In the genomic region with DNA sequence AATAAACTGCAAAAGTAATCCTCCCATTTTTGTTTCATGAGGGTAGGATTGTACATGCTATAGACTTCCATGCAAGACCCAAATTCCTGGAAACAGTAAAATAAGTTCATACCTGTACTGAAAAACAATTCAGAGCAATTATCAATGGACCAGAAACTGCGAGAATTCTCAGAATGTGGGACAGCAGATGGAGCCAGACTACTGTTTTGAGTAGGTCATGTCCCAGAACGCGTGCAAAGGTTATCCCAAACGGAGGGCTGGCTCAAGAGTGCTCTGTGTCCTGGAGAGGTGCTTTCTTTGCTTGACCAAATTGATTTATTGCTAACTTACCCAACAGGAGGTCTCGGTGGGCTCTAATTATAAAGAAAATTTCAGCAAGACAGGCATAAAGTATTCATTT, we compare ENCODE assay signal across 10 cellular contexts. TPM values are rescaled to one million over a fixed set of nuclear protein-coding genes. Genes with fewer than 3 reads are reported as not detected.
DNase-seq lines count a peak whose midpoint lies in the region; FAIRE-seq and TF ChIP-seq lines count a peak whose summit lies in the region.
"Had no signal": no experiment of that assay in that cellular context is flagged by ENCODE, and none has a peak within 500 bp of the region (broad histone marks: within the 10 kb centered on the region; RNA-seq: fewer than 3 reads in every experiment).

No MANE protein-coding gene starts in this region.

- intact Hi-C loops in endothelial cell of umbilical vein (cut with micrococcal nuclease) = no loop called here
- intact Hi-C loops in lower leg skin (cut with DNase I; ENCODE audit: low total_unique reads) = no loop called here

- no peak overlapping the region for H3K4me3 Mint-ChIP-seq in endothelial cell (ENCODE audit: unreplicated experiment)

- no peak overlapping the region for H3K9ac ChIP-seq in MM.1S (ENCODE audit: low read length)
- H3K9ac ChIP-seq in endothelial cell of umbilical vein (replicated peaks; ENCODE audit: extremely low read depth, insufficient read depth, low read length) = no peak overlapping the region

- no peak overlapping the region for H3K27ac ChIP-seq in MM.1S (ENCODE audit: low read length)
- no peak overlapping the region for H3K27ac ChIP-seq in endothelial cell of umbilical vein (ENCODE audit: insufficient read depth, low read depth, low read length)

- H3K27me3 ChIP-seq in MM.1S (replicated peaks; ENCODE audit: insufficient read depth, low read length) (no peaks in the 10 kb centered on the region), endothelial cell of umbilical vein (ENCODE audit: control insufficient read depth in 2 of 2, insufficient read depth in 2 of 2, low read length in 2 of 2) (no peaks in the 10 kb centered on the region)

- H3K27me3 Mint-ChIP-seq in endothelial cell (ENCODE audit: unreplicated experiment) = peaks cover 1% of the 10 kb centered on the region

- peaks cover 15% of the 10 kb centered on the region for H3K79me2 ChIP-seq in MM.1S (ENCODE audit: low read length)
- H3K79me2 ChIP-seq in endothelial cell of umbilical vein (ENCODE audit: control insufficient read depth, insufficient read depth, low read length) = no peaks in the 10 kb centered on the region

- no TSS peak for BruUV-seq in endothelial cell of umbilical vein (replicated peaks; lab: Mats Ljungman, UMichigan)

- H3K4me1 ChIP-seq in MM.1S (ENCODE audit: low read length) = no peaks in the 10 kb centered on the region
- peaks cover 5% of the 10 kb centered on the region for H3K4me1 ChIP-seq in endothelial cell of umbilical vein (ENCODE audit: control insufficient read depth, extremely low read depth, insufficient read depth, low read length)

- no peaks in the 10 kb centered on the region for H3F3A ChIP-seq in MM.1S (ENCODE audit: insufficient read depth, low read length)

- H3K27ac Mint-ChIP-seq in endothelial cell (ENCODE audit: unreplicated experiment) = no peak overlapping the region

- H3K4me2 ChIP-seq in MM.1S (ENCODE audit: low read depth, low read length) (no peak overlapping the region), endothelial cell of umbilical vein (ENCODE audit: insufficient read depth, low read length) (no peak overlapping the region)

- CTCF ChIA-PET in endothelial cell of umbilical vein (lab: Charles Lee) = no interaction called here

- H3K9me3 Mint-ChIP-seq in endothelial cell (ENCODE audit: unreplicated experiment) = no peaks in the 10 kb centered on the region

- TF ChIP-seq CTCF in MM.1S (IDR thresholded peaks at IDR 0.05; ENCODE audit: low read length) = peak; percentile 31
- no peak for TF ChIP-seq CTCF in endothelial cell of umbilical vein (IDR thresholded peaks at IDR 0.05; ENCODE audit: extremely low read depth in 1 of 2, insufficient read depth in 1 of 2, low read depth in 1 of 2, low read length in 2 of 2)
- TF ChIP-seq CTCF in lower leg skin (IDR thresholded peaks at IDR 0.05) = no peak
- TF ChIP-seq CTCF in endothelial cell (IDR thresholded peaks at IDR 0.05; ENCODE audit: unreplicated experiment) = no peak

- H3K36me3 ChIP-seq in MM.1S (replicated peaks; ENCODE audit: insufficient read depth, low read length) (no peaks in the 10 kb centered on the region), endothelial cell of umbilical vein (ENCODE audit: control insufficient read depth in 2 of 2, extremely low read depth in 1 of 2, insufficient read depth in 2 of 2, low read length in 2 of 2) (no peaks in the 10 kb centered on the region)

- H3K9me1 ChIP-seq in endothelial cell of umbilical vein (replicated peaks; ENCODE audit: control insufficient read depth, extremely low read depth, insufficient read depth, low read length) = no peaks in the 10 kb centered on the region

- peaks cover 7% of the 10 kb centered on the region for H3K4me1 Mint-ChIP-seq in endothelial cell (ENCODE audit: unreplicated experiment)

- H2AFZ ChIP-seq in MM.1S (ENCODE audit: low read length) (no peak overlapping the region), endothelial cell of umbilical vein (ENCODE audit: low read depth, low read length) (no peak overlapping the region)

- H3K9me2 ChIP-seq in MM.1S (replicated peaks; ENCODE audit: insufficient read depth, low read length) = no peaks in the 10 kb centered on the region

- H4K20me1 ChIP-seq in MM.1S (ENCODE audit: insufficient read depth, low read length) (no peaks in the 10 kb centered on the region), endothelial cell of umbilical vein (replicated peaks; ENCODE audit: control insufficient read depth, extremely low read depth, insufficient read depth, low read length) (no peaks in the 10 kb centered on the region)

- dilution Hi-C loops in endothelial cell of umbilical vein (cut with MboI; ENCODE audit: extremely low pct_ligation_motif_present, low sequenced_read_pairs) = no loop called here

- TF ChIP-seq POLR2A in endothelial cell of umbilical vein (IDR thresholded peaks at IDR 0.05; ENCODE audit: low read depth, low read length) (no peak), lower leg skin (IDR thresholded peaks at IDR 0.05) (no peak)

- POLR2A ChIA-PET in endothelial cell of umbilical vein (lab: Charles Lee) = no interaction called here

- DNase-seq in EH (ENCODE audit: low read depth) (peak; percentile 18), MM.1S (peak; percentile 16), endothelial cell of umbilical vein (ENCODE audit: low read depth, low spot score) (peak; percentile 4), pons (ENCODE audit: low spot score) (peak; percentile 26), retina (no peak), lower leg skin (ENCODE audit: low spot score in 2 of 2) (no peak), endothelial cell (ENCODE audit: low spot score) (no peak)
- DNase-seq: activated CD8-positive, alpha-beta memory T cell treated with anti-CD3 and anti-CD28 coated beads, Interleukin-2, amount 50 U/mL, for 4 hours; NCI-H1105 treated with DMSO at 0.1 percent for 48 hours had no signal

- H3K36me3 Mint-ChIP-seq in endothelial cell (ENCODE audit: low read depth, unreplicated experiment) = no peaks in the 10 kb centered on the region

- 30 to 33% methylated on average over 5 of the region's 5 CpGs for whole genome bisulfite sequencing in lower leg skin, 2 donors

- H3K4me3 ChIP-seq in MM.1S (ENCODE audit: low read length) (no peak overlapping the region), endothelial cell of umbilical vein (replicated peaks in 1 of 3; ENCODE audit: insufficient read depth in 1 of 3, low read depth in 1 of 3, low read length in 3 of 3) (no peak overlapping the region), lower leg skin (ENCODE audit: low read depth, poor library complexity, severe bottlenecking) (no peak overlapping the region)

- H3K9me3 ChIP-seq in MM.1S (replicated peaks; ENCODE audit: insufficient read depth, low read length) (no peaks in the 10 kb centered on the region), endothelial cell of umbilical vein (replicated peaks; ENCODE audit: control insufficient read depth, insufficient read depth, low read length) (no peaks in the 10 kb centered on the region)

- FAIRE-seq in endothelial cell of umbilical vein (lab: Jason Lieb, UNC) = no peak
- FAIRE-seq: colon had no signal

TF ChIP-seq in endothelial cell of umbilical vein, 7 proteins besides CTCF, POLR2A, EP300 and RAD21:
- TF ChIP-seq JUN (IDR thresholded peaks at IDR 0.05; ENCODE audit: borderline replicate concordance, insufficient read depth, insufficient read length, low read depth) = no peak
- no peak for TF ChIP-seq MYC (IDR thresholded peaks at IDR 0.05; ENCODE audit: low read depth, low read length)
- no peak for TF ChIP-seq EZH2 (IDR thresholded peaks at IDR 0.05; ENCODE audit: borderline replicate concordance, low read depth, low read length, severe bottlenecking)
- no peak for TF ChIP-seq POLR2AphosphoS5 (IDR thresholded peaks at IDR 0.05; ENCODE audit: insufficient read depth, low read depth, low read length)
- no peak for TF ChIP-seq FOS (IDR thresholded peaks at IDR 0.05; ENCODE audit: borderline replicate concordance, insufficient read depth, low read length)
- no peak for TF ChIP-seq GATA2 (IDR thresholded peaks at IDR 0.05; ENCODE audit: insufficient read depth, insufficient read length, low read depth, low read length)
- no peak for TF ChIP-seq MAX (IDR thresholded peaks at IDR 0.05; ENCODE audit: insufficient read depth, insufficient read length)

RNA-seq across cellular contexts. Expression of gene MAGEH1, which starts 1.7 kb away (rescaled TPM):
- total RNA-seq in endothelial cell of umbilical vein (15.1 and 15.8 TPM in 2 replicates), lower leg skin (10 to 100 TPM; 10.3 to 15.7 (median 11.7) TPM), endothelial cell (ENCODE audit: unreplicated experiment) (20.1 TPM)
- 31.8 and 32.2 TPM in 2 replicates for polyA plus RNA-seq in endothelial cell of umbilical vein
- polyA plus RNA-seq in endothelial cell of umbilical vein (2011; cell fraction: cytosol; rRNA removed) = 23.8 and 28.4 TPM in 2 replicates
- 11.1 and 14.5 TPM in 2 replicates for polyA plus RNA-seq in endothelial cell of umbilical vein (2011; cell fraction: nucleus; rRNA removed)
- 15.9 and 19.7 TPM in 2 replicates for polyA plus RNA-seq in endothelial cell of umbilical vein (2012)
- 13.9 and 17.7 TPM in 2 replicates for polyA minus RNA-seq in endothelial cell of umbilical vein
- not detected for polyA minus RNA-seq in endothelial cell of umbilical vein (2011; cell fraction: cytosol; rRNA and poly(A)+ RNA removed)
- 2.4 and 3.4 TPM in 2 replicates for polyA minus RNA-seq in endothelial cell of umbilical vein (2011; cell fraction: nucleus; rRNA and poly(A)+ RNA removed)

RNA-seq across cellular contexts. Expression of gene USP51, which starts 39.4 kb away (rescaled TPM):
- 0.77 and 0.97 TPM in 2 replicates for total RNA-seq in endothelial cell of umbilical vein
- polyA plus RNA-seq in endothelial cell of umbilical vein = 0.86 and 0.94 TPM in 2 replicates
- 0.48 TPM in 2 replicates for polyA plus RNA-seq in endothelial cell of umbilical vein (2011; cell fraction: cytosol; rRNA removed)
- 0.54 and 0.63 TPM in 2 replicates for polyA plus RNA-seq in endothelial cell of umbilical vein (2011; cell fraction: nucleus; rRNA removed)
- 0.33 and 0.41 TPM in 2 replicates for polyA plus RNA-seq in endothelial cell of umbilical vein (2012)
- polyA minus RNA-seq in endothelial cell of umbilical vein = 5.2 and 6.6 TPM in 2 replicates
- not detected for polyA minus RNA-seq in endothelial cell of umbilical vein (2011; cell fraction: cytosol; rRNA and poly(A)+ RNA removed)
- polyA minus RNA-seq in endothelial cell of umbilical vein (2011; cell fraction: nucleus; rRNA and poly(A)+ RNA removed) = 1.6 and 3.8 TPM in 2 replicates
- 1 to 10 TPM in 1 of 4 donors, under 1 TPM in 3; 0.08 to 1.1 (median 0.45) TPM for total RNA-seq in lower leg skin
- total RNA-seq in endothelial cell (ENCODE audit: unreplicated experiment) = 6.3 TPM

Comparison
In these comparisons a context has a peak if more than half of its experiments do, and no peak if none do; other contexts are left out.
1. DNase-seq: peak in EH (single experiment), MM.1S (single experiment), endothelial cell of umbilical vein (single experiment) and pons (single experiment); none in retina (single experiment), lower leg skin (0 of 2) and endothelial cell (single experiment).